In genomic region chr2:112646102-112646719, GRCh38 we compare ENCODE assay signal across 1 cellular context.
A peak's percentile ranks its signal among the peaks of the same experiment; 100 is the strongest.
TF ChIP-seq lines count a peak whose summit lies in the region.

No MANE protein-coding gene starts in this region.

TF ChIP-seq in K562, 482 proteins besides CTCF, POLR2A, EP300 and RAD21 (continued from another document):
- peak; percentile 47; the same call in 1 of the 2 replicates for TF ChIP-seq ARID4B (CRISPR knock-in tag; IDR thresholded peaks at IDR 0.05)
- peak; percentile 90 for TF ChIP-seq HNRNPL (IDR thresholded peaks at IDR 0.05; ENCODE audit: low read depth, low read length)
- no peak for TF ChIP-seq RFX1 (IDR thresholded peaks at IDR 0.05)
- TF ChIP-seq CREM (IDR thresholded peaks at IDR 0.05; ENCODE audit: low read depth) = no peak
- TF ChIP-seq CTCFL (IDR thresholded peaks at IDR 0.05; ENCODE audit: borderline replicate concordance, insufficient read depth, low read depth, low read length, poor library complexity, severe bottlenecking) = no peak
- no peak; the same call in 1 of the 2 replicates for TF ChIP-seq SUPT5H (IDR thresholded peaks at IDR 0.05)
- TF ChIP-seq DPF2 (IDR thresholded peaks at IDR 0.05) = no peak
- TF ChIP-seq NONO (IDR thresholded peaks at IDR 0.05; ENCODE audit: low read depth in 2 of 2, low read length in 1 of 2) = peak; percentile 14 to 41; a peak in 1 of 4 replicates
- no peak for TF ChIP-seq ATF7 (IDR thresholded peaks at IDR 0.05)
- TF ChIP-seq ZNF695 (CRISPR knock-in tag; IDR thresholded peaks at IDR 0.05) = no peak
- TF ChIP-seq HNRNPK (IDR thresholded peaks at IDR 0.05; ENCODE audit: low read depth, low read length, poor library complexity, severe bottlenecking) = no peak
- no peak for TF ChIP-seq ZC3H8 (IDR thresholded peaks at IDR 0.05)
- TF ChIP-seq ZNF57 (CRISPR knock-in tag; IDR thresholded peaks at IDR 0.05) = no peak
- TF ChIP-seq GTF2B (IDR thresholded peaks at IDR 0.05; ENCODE audit: extremely low read depth, insufficient read length) = peak; percentile 4
- no peak for TF ChIP-seq ZNF740 (CRISPR knock-in tag; IDR thresholded peaks at IDR 0.05)
- no peak for TF ChIP-seq ZNF740 (tag; IDR thresholded peaks at IDR 0.05)
- no peak for TF ChIP-seq ZNF507 (tag; conservative IDR thresholded peaks at IDR 0.05)
- TF ChIP-seq CREB1 (IDR thresholded peaks at IDR 0.05) = no peak
- no peak for TF ChIP-seq CREB1 (CRISPR knock-in tag; IDR thresholded peaks at IDR 0.05)
- no peak for TF ChIP-seq TAF7 (tag; IDR thresholded peaks at IDR 0.05)
- TF ChIP-seq ZNF184 (CRISPR knock-in tag; IDR thresholded peaks at IDR 0.05) = no peak
- no peak for TF ChIP-seq TCFL5 (CRISPR knock-in tag; conservative IDR thresholded peaks at IDR 0.05)
- no peak for TF ChIP-seq RHOXF2B (CRISPR knock-in tag; conservative IDR thresholded peaks at IDR 0.05)
- TF ChIP-seq LEF1 (IDR thresholded peaks at IDR 0.05) = no peak
- no peak for TF ChIP-seq CCNT2 (IDR thresholded peaks at IDR 0.05; ENCODE audit: borderline replicate concordance, extremely low read depth, insufficient read length, low read depth, low read length)
- no peak for TF ChIP-seq NBN (IDR thresholded peaks at IDR 0.05; ENCODE audit: low read depth)
- TF ChIP-seq RNF2 (IDR thresholded peaks at IDR 0.05) = no peak
- TF ChIP-seq HSF4 (CRISPR knock-in tag; IDR thresholded peaks at IDR 0.05; ENCODE audit: borderline replicate concordance) = no peak
- no peak for TF ChIP-seq CREB5 (CRISPR knock-in tag; IDR thresholded peaks at IDR 0.05)
- peak in 1 of 2 experiments; percentile 85; a peak in 2 of 4 replicates for TF ChIP-seq UBTF (IDR thresholded peaks at IDR 0.05; ENCODE audit: borderline replicate concordance in 1 of 2, low read depth in 2 of 2, low read length in 2 of 2)
- TF ChIP-seq SAFB (IDR thresholded peaks at IDR 0.05; ENCODE audit: borderline replicate concordance, low read depth, low read length) = peak; percentile 71; the same call in 1 of the 2 replicates
- no peak for TF ChIP-seq HDAC2 (IDR thresholded peaks at IDR 0.05)
- no peak for TF ChIP-seq TRIM28 (IDR thresholded peaks at IDR 0.05)
- no peak for TF ChIP-seq KDM4B (IDR thresholded peaks at IDR 0.05; ENCODE audit: borderline replicate concordance in 2 of 2, low read depth in 1 of 2)
- TF ChIP-seq ZNF239 (CRISPR knock-in tag; IDR thresholded peaks at IDR 0.05) = no peak
- TF ChIP-seq ZNF512 (tag; IDR thresholded peaks at IDR 0.05) = no peak
- no peak for TF ChIP-seq CBFA2T2 (conservative IDR thresholded peaks at IDR 0.05)
- TF ChIP-seq CGGBP1 (CRISPR knock-in tag; IDR thresholded peaks at IDR 0.05) = no peak
- no peak for TF ChIP-seq CUX1 (CRISPR knock-in tag; IDR thresholded peaks at IDR 0.05)
- no peak for TF ChIP-seq ZBTB8A (IDR thresholded peaks at IDR 0.05; ENCODE audit: partially characterized antibody)
- no peak for TF ChIP-seq ARID3A (IDR thresholded peaks at IDR 0.05; ENCODE audit: borderline replicate concordance, low read depth, low read length)
- TF ChIP-seq STAG1 (CRISPR knock-in tag; IDR thresholded peaks at IDR 0.05; ENCODE audit: borderline replicate concordance) = no peak
